Comparison of ENCODE assay signal across 16 cellular contexts in the genomic region with DNA sequence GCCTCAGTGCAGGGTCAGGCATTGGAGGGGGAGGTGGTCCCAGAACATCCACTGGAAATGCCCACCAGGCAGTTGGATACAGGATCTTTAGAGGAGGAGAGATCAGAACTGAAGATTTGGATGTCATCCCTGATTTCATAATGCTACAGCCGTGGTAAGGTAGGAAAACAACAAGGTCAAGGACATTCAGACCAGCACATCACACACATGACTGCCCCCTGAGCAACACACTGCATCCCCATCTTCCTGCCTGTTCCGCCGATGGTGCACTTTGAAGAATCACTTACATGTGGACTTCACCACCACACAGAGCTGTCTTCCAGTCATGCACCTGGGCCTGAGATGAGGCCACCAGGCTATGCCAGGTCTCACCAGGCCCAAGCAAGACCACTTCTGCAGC. TPM values are rescaled to one million over a fixed set of nuclear protein-coding genes. Genes with fewer than 3 reads are reported as not detected.
DNase-seq lines count a peak whose midpoint lies in the region; ATAC-seq, FAIRE-seq and TF ChIP-seq lines count a peak whose summit lies in the region.
"Had no signal": no experiment of that assay in that cellular context is flagged by ENCODE, and none has a peak within 500 bp of the region (broad histone marks: within the 10 kb centered on the region; RNA-seq: fewer than 3 reads in every experiment).

No MANE protein-coding gene starts in this region.

- no peaks in the 10 kb centered on the region for H3K79me1 ChIP-seq in H1 (ENCODE audit: low read depth, low read length)

- no peak overlapping the region for H2BK120ac ChIP-seq in H1 (replicated peaks; ENCODE audit: low read depth, low read length)

- H3K36me3 ChIP-seq in HepG2 (replicated peaks in 1 of 2; ENCODE audit: control insufficient read depth in 1 of 2, insufficient read depth in 2 of 2, low read length in 2 of 2), result no peaks in the 10 kb centered on the region
- no peaks in the 10 kb centered on the region for H3K36me3 ChIP-seq in right lobe of liver
- peaks cover 0 to 3% (median under 1%) of the 10 kb centered on the region in 4 experiments; a peak in 1 of 8 replicates for H3K36me3 ChIP-seq in H1 (ENCODE audit: control insufficient read depth in 2 of 4, insufficient read depth in 4 of 4, low read length in 3 of 4)
- H3K36me3 ChIP-seq in rectal smooth muscle tissue (ENCODE audit: control insufficient read depth, insufficient read depth, low read length), result peaks cover 4% of the 10 kb centered on the region

- BruUV-seq in HepG2 (replicated peaks; lab: Mats Ljungman, UMichigan), result no TSS peak

- H4K8ac ChIP-seq in H1 (ENCODE audit: extremely low read depth, insufficient read depth, low read length), result no peak overlapping the region

- no peak for ATAC-seq in HepG2
- no peak for ATAC-seq in right lobe of liver
- ATAC-seq: Right ventricle myocardium inferior had no signal

- H4K91ac ChIP-seq in H1 (replicated peaks; ENCODE audit: insufficient read length, low read length), result no peak overlapping the region

- H3K9ac ChIP-seq in HepG2 (ENCODE audit: insufficient read depth, low read depth, low read length), result no peak overlapping the region
- no peak overlapping the region for H3K9ac ChIP-seq in H1 (replicated peaks in 1 of 4; ENCODE audit: extremely low read depth in 1 of 4, low read depth in 3 of 4, low read length in 3 of 4)
- no peak overlapping the region for H3K9ac ChIP-seq in rectal smooth muscle tissue (ENCODE audit: low read length)

- no peak for TF ChIP-seq RAD21 in HepG2 (CRISPR knock-in tag; IDR thresholded peaks at IDR 0.05)
- TF ChIP-seq RAD21 in H1 (IDR thresholded peaks at IDR 0.05 in 1 of 2, conservative IDR thresholded peaks at IDR 0.05 in 1 of 2; ENCODE audit: low read depth in 2 of 2, low read length in 2 of 2), result no peak

- TF ChIP-seq POLR2A in HepG2 (IDR thresholded peaks at IDR 0.05; ENCODE audit: insufficient read depth in 1 of 2, low read depth in 2 of 2, low read length in 2 of 2), result no peak
- TF ChIP-seq POLR2A in right lobe of liver (IDR thresholded peaks at IDR 0.05), result no peak
- TF ChIP-seq POLR2A in H1 (IDR thresholded peaks at IDR 0.05; ENCODE audit: control extremely low read depth in 1 of 2, low read depth in 2 of 2, low read length in 2 of 2), result no peak
- TF ChIP-seq POLR2A in erythroblast (IDR thresholded peaks at IDR 0.05; ENCODE audit: low read length), result no peak

- DNase-seq in HepG2 (ENCODE audit: low spot score) (peak; percentile 44), right lobe of liver (no peak), H1 (ENCODE audit: low read depth in 1 of 2, low spot score in 2 of 2) (no peak), iPS-NIHi7 (ENCODE audit: extremely low spot score) (no peak), KG1 (lab: John Stamatoyannopoulos, UW) (no peak), erythroblast (lab: John Stamatoyannopoulos, UW) (no peak)
- DNase-seq: GDM1, IMR-90, Karpas-422, MV-4-11 had no signal

- no peak overlapping the region for H4K5ac ChIP-seq in H1 (ENCODE audit: insufficient read length, low read depth, low read length)

- H3K23me2 ChIP-seq in H1 (ENCODE audit: low read depth, low read length), result no peaks in the 10 kb centered on the region

- CTCF ChIA-PET in HepG2 (lab: Yijun Ruan, JAX; ENCODE audit: low intra/inter-chr PET ratio, low total read pairs) (no interaction called here), H1 (lab: Charles Lee; ENCODE audit: partially characterized antibody) (interaction anchor here (1.3 to 2.9 kb wide), 3 partner anchors 9 to 11 kb away, joined by 3 to 10 read pairs (median 9); no protein-coding TSS in a partner anchor)

- H3K9me3 ChIP-seq in HepG2 (ENCODE audit: low read length), result no peaks in the 10 kb centered on the region
- no peaks in the 10 kb centered on the region for H3K9me3 ChIP-seq in right lobe of liver
- no peaks in the 10 kb centered on the region for H3K9me3 ChIP-seq in H1 (ENCODE audit: insufficient read depth in 2 of 2, low read depth in 1 of 2, low read length in 1 of 2)
- H3K9me3 ChIP-seq: SJSA1 had no signal

- H3K4me3 ChIP-seq in HepG2 (replicated peaks in 1 of 3; ENCODE audit: insufficient read depth in 1 of 3, low read depth in 2 of 3, low read length in 3 of 3) (no peak overlapping the region), right lobe of liver (no peak overlapping the region), H1 (ENCODE audit: extremely low read depth in 1 of 4, insufficient read depth in 2 of 4, low read depth in 3 of 4, low read length in 4 of 4) (no peak overlapping the region), rectal smooth muscle tissue (ENCODE audit: low read length) (no peak overlapping the region)
- H3K4me3 ChIP-seq: SJSA1 had no signal

- H3K27ac ChIP-seq in HepG2 (ENCODE audit: extremely low read length, insufficient read depth, low read length) (no peak overlapping the region), right lobe of liver (no peak overlapping the region), H1 (ENCODE audit: low read depth, low read length) (no peak overlapping the region), rectal smooth muscle tissue (ENCODE audit: low read depth, low read length) (peak overlapping the region; percentile 96)
- H3K27ac ChIP-seq: SJSA1 had no signal

- H3K79me2 ChIP-seq in HepG2 (ENCODE audit: insufficient read depth, low read length), result no peaks in the 10 kb centered on the region
- no peaks in the 10 kb centered on the region for H3K79me2 ChIP-seq in H1 (ENCODE audit: control insufficient read depth in 1 of 2, insufficient read depth in 2 of 2, low read length in 2 of 2)

- in situ Hi-C loops in HepG2 (cut with HindIII; ENCODE audit: extremely low pct_ligation_motif_present, low pct_unique_long_range_greater_than_20kb), result no loop called here

- H3K4me2 ChIP-seq in HepG2 (ENCODE audit: low read depth, low read length), result no peak overlapping the region
- H3K4me2 ChIP-seq in H1 (ENCODE audit: insufficient read depth in 1 of 2, low read depth in 2 of 2, low read length in 2 of 2), result no peak overlapping the region

- 0 out of 2 replicates have a peak overlapping the region, but pooled peaks have one; percentile 26 for H2BK15ac ChIP-seq in H1 (ENCODE audit: low read length)

- H3K23ac ChIP-seq in H1 (ENCODE audit: insufficient read length), result no peak overlapping the region

- H4K20me1 ChIP-seq in HepG2 (ENCODE audit: insufficient read depth, low read length) (no peaks in the 10 kb centered on the region), H1 (replicated peaks in 1 of 2; ENCODE audit: control insufficient read depth in 1 of 2, insufficient read depth in 2 of 2, low read length in 2 of 2) (no peaks in the 10 kb centered on the region)

- no peak overlapping the region for H2BK5ac ChIP-seq in H1 (ENCODE audit: low read depth, low read length)

- H3K56ac ChIP-seq in H1 (replicated peaks; ENCODE audit: insufficient read length, low read depth, low read length), result no peak overlapping the region

- H3K18ac ChIP-seq in H1 (ENCODE audit: extremely low read depth, low read length), result no peak overlapping the region

- peaks cover 57% of the 10 kb centered on the region for H3K4me1 ChIP-seq in HepG2 (ENCODE audit: insufficient read depth, low read length)
- H3K4me1 ChIP-seq in right lobe of liver, result no peaks in the 10 kb centered on the region
- peaks cover 11 to 32% (median 20%) of the 10 kb centered on the region in 4 experiments for H3K4me1 ChIP-seq in H1 (replicated peaks in 1 of 4; ENCODE audit: control insufficient read depth in 3 of 4, insufficient read depth in 4 of 4, low read length in 3 of 4)
- peaks cover 29% of the 10 kb centered on the region for H3K4me1 ChIP-seq in rectal smooth muscle tissue (ENCODE audit: control insufficient read depth, insufficient read depth, low read length)
- H3K4me1 ChIP-seq: SJSA1 had no signal

- intact Hi-C loops in HepG2 (cut with micrococcal nuclease; ENCODE audit: unreplicated experiment), result no loop called here
- intact Hi-C loops in right lobe of liver (cut with DNase I), result no loop called here

- WGBS in HepG2 (ENCODE audit: low lambda C conversion rate), result 0% methylated on average over 1 of the region's 3 CpGs
- WGBS in right lobe of liver (ENCODE audit: insufficient coverage, low coverage, low lambda C conversion rate, missing lambda C conversion rate), result no CpG with 5 or more reads among the region's 3 CpGs
- 85% methylated on average over 3 of the region's 3 CpGs; no CpG with 5 or more reads in 1 of the 2 experiments for WGBS in H1 (ENCODE audit: extremely low coverage in 1 of 2, insufficient coverage in 1 of 2, insufficient read length in 1 of 2, insufficient replicate concordance in 2 of 2, low coverage in 1 of 2, low lambda C conversion rate in 2 of 2, missing lambda C conversion rate in 1 of 2), 2 experiments

- POLR2A ChIA-PET in HepG2 (lab: Yijun Ruan, JAX), result no interaction called here
- POLR2A ChIA-PET in H1 (lab: Charles Lee; ENCODE audit: partially characterized antibody), result no interaction called here

- TF ChIP-seq EP300 in HepG2 (IDR thresholded peaks at IDR 0.05; ENCODE audit: low read depth in 2 of 2, low read length in 2 of 2) (no peak), HepG2 (CRISPR knock-in tag; IDR thresholded peaks at IDR 0.05; ENCODE audit: borderline replicate concordance) (no peak), H1 (IDR thresholded peaks at IDR 0.05; ENCODE audit: borderline replicate concordance in 1 of 2, low read depth in 2 of 2, low read length in 2 of 2) (no peak)

- H2BK12ac ChIP-seq in H1 (ENCODE audit: low read depth, low read length), result no peak overlapping the region

- no peak overlapping the region for H3K4ac ChIP-seq in H1 (replicated peaks; ENCODE audit: insufficient read length, low read depth, low read length)

- no peak for TF ChIP-seq CTCF in HepG2 (CRISPR knock-in tag; IDR thresholded peaks at IDR 0.05)
- TF ChIP-seq CTCF in right lobe of liver (IDR thresholded peaks at IDR 0.05), result no peak
- no peak for TF ChIP-seq CTCF in H1 (IDR thresholded peaks at IDR 0.05; ENCODE audit: control extremely low read depth in 1 of 3, insufficient read depth in 1 of 3, low read depth in 1 of 3, low read length in 3 of 3)

- FAIRE-seq in HepG2 (lab: Jason Lieb, UNC) (no peak), H1 (lab: Jason Lieb, UNC) (no peak)
- FAIRE-seq: A204.1, HTR-8/SVneo had no signal

- no peak overlapping the region for H2AFZ ChIP-seq in HepG2 (ENCODE audit: low read length)
- H2AFZ ChIP-seq in H1 (ENCODE audit: low read length), result no peak overlapping the region

- no peak overlapping the region for H2BK20ac ChIP-seq in H1 (ENCODE audit: low read length)

- H3K27me3 ChIP-seq in HepG2 (ENCODE audit: control insufficient read depth in 1 of 2, insufficient read depth in 2 of 2, low read length in 2 of 2) (no peaks in the 10 kb centered on the region), right lobe of liver (no peaks in the 10 kb centered on the region), H1 (replicated peaks in 1 of 4; ENCODE audit: control insufficient read depth in 3 of 4, extremely low read depth in 1 of 4, insufficient read depth in 3 of 4, low read length in 3 of 4) (no peaks in the 10 kb centered on the region), rectal smooth muscle tissue (ENCODE audit: control insufficient read depth, insufficient read depth, low read length) (no peaks in the 10 kb centered on the region)
- H3K27me3 ChIP-seq: SJSA1 had no signal

- no peak overlapping the region for H3K14ac ChIP-seq in H1 (ENCODE audit: insufficient read length)

- H2AK5ac ChIP-seq in H1 (ENCODE audit: low read depth, low read length), result no peak overlapping the region

RNA-seq across cellular contexts. Expression of a gene that starts 16.7 kb away (rescaled TPM):
- total RNA-seq in HepG2 (2016; rRNA removed; fragmentation: Illumina TruSeq; extraction: Trizol), result 0.32 and 0.77 TPM in 2 replicates
- 0.10 TPM in 1 of 2 replicates, not detected in the other for total RNA-seq in HepG2 (2016; cell fraction: cytosol; rRNA removed; fragmentation: Illumina TruSeq; extraction: Trizol; ENCODE audit: low read depth)
- 0.16 and 0.17 TPM in 2 replicates for total RNA-seq in HepG2 (2016; cell fraction: insoluble cytoplasmic fraction; rRNA removed; fragmentation: Illumina TruSeq; extraction: Trizol)
- 0.46 and 0.52 TPM in 2 replicates for total RNA-seq in HepG2 (2016; cell fraction: membrane; rRNA removed; fragmentation: Illumina TruSeq; extraction: Trizol)
- total RNA-seq in HepG2 (2016; cell fraction: nucleus; rRNA removed; fragmentation: Illumina TruSeq; extraction: Trizol), result 0.43 and 0.81 TPM in 2 replicates
- 0.12 and 0.15 TPM in 2 replicates for polyA plus RNA-seq in HepG2 (2011; rRNA removed)
- polyA plus RNA-seq in HepG2 (2011; cell fraction: cytosol; rRNA removed), result 0.27 TPM in 2 replicates
- polyA plus RNA-seq in HepG2 (2011; cell fraction: nucleus; rRNA removed), result 0.16 and 0.48 TPM in 2 replicates
- polyA plus RNA-seq in HepG2 (2012), result 0.40 and 0.48 TPM in 2 replicates
- 0.06 and 0.26 TPM in 2 replicates for polyA plus RNA-seq in HepG2 (2016; cell fraction: cytosol; fragmentation: Illumina TruSeq; extraction: Trizol; ENCODE audit: low read depth)
- polyA plus RNA-seq in HepG2 (2016; cell fraction: insoluble cytoplasmic fraction; fragmentation: Illumina TruSeq; extraction: Trizol; ENCODE audit: low read depth), result 0.17 and 0.20 TPM in 2 replicates
- polyA plus RNA-seq in HepG2 (2016; cell fraction: membrane; fragmentation: Illumina TruSeq; extraction: Trizol; ENCODE audit: low read depth), result 0.09 and 0.14 TPM in 2 replicates
- polyA plus RNA-seq in HepG2 (2016; cell fraction: nucleus; fragmentation: Illumina TruSeq; extraction: Trizol; ENCODE audit: insufficient read depth, low read depth), result 0.11 and 0.16 TPM in 2 replicates
- polyA minus RNA-seq in HepG2 (2011; rRNA and poly(A)+ RNA removed; ENCODE audit: low replicate concordance), result 0.44 and 0.48 TPM in 2 replicates
- polyA minus RNA-seq in HepG2 (2011; cell fraction: cytosol; rRNA and poly(A)+ RNA removed), result not detected in 2 replicates
- polyA minus RNA-seq in HepG2 (2011; cell fraction: nucleus; rRNA and poly(A)+ RNA removed), result 0.12 and 0.26 TPM in 2 replicates
- under 1 TPM; 0.13 to 0.25 (median 0.21) TPM for total RNA-seq in right lobe of liver
- total RNA-seq in H1 (2021; fragmentation: NEBNext Ultra II Directional; extraction: Animal tissue kit (Norgen Biotek cat#: 25700)), result 2.6 and 3.1 TPM in 2 replicates
- 1.3 and 1.9 TPM in 2 replicates for polyA plus RNA-seq in H1 (2011; rRNA removed)
- polyA plus RNA-seq in H1 (2011; cell fraction: cytosol; rRNA removed), result 1.8 TPM
- polyA plus RNA-seq in H1 (2011; cell fraction: nucleus; rRNA removed), result 2.7 TPM
- 1.0 to 2.5 TPM (median 1.8 TPM) in 4 replicates for polyA plus RNA-seq in H1 (2012, experiment 1 of 2)
- polyA plus RNA-seq in H1 (2012, experiment 2 of 2), result 1.8 TPM
- 1.8 TPM for polyA plus RNA-seq in H1 (2013, experiment 1 of 2)
- 0.81 TPM for polyA plus RNA-seq in H1 (2013, experiment 2 of 2)
- polyA minus RNA-seq in H1 (2011; rRNA and poly(A)+ RNA removed), result 1.0 and 1.6 TPM in 2 replicates
- polyA minus RNA-seq in H1 (2011; cell fraction: cytosol; rRNA and poly(A)+ RNA removed), result 1.8 TPM
- 3.0 TPM for polyA minus RNA-seq in H1 (2011; cell fraction: nucleus; rRNA and poly(A)+ RNA removed)
- total RNA-seq: H4 had no signal
